1 cellular context compared by ENCODE assay signal in genomic region chr9:89362647-89363310, GRCh38.
TF ChIP-seq lines count a peak whose summit lies in the region.

No MANE protein-coding gene starts in this region.

TF ChIP-seq in GM12878, 131 proteins besides CTCF, POLR2A, EP300 and RAD21:
- TF ChIP-seq RBBP5 (conservative IDR thresholded peaks at IDR 0.05) = no peak
- no peak for TF ChIP-seq PBX3 (IDR thresholded peaks at IDR 0.05; ENCODE audit: insufficient replicate concordance, low read depth, low read length)
- no peak for TF ChIP-seq TAF1 (IDR thresholded peaks at IDR 0.05; ENCODE audit: borderline replicate concordance, low read depth, low read length)
- no peak for TF ChIP-seq IKZF1 (conservative IDR thresholded peaks at IDR 0.05)
- TF ChIP-seq, protein P1, sequence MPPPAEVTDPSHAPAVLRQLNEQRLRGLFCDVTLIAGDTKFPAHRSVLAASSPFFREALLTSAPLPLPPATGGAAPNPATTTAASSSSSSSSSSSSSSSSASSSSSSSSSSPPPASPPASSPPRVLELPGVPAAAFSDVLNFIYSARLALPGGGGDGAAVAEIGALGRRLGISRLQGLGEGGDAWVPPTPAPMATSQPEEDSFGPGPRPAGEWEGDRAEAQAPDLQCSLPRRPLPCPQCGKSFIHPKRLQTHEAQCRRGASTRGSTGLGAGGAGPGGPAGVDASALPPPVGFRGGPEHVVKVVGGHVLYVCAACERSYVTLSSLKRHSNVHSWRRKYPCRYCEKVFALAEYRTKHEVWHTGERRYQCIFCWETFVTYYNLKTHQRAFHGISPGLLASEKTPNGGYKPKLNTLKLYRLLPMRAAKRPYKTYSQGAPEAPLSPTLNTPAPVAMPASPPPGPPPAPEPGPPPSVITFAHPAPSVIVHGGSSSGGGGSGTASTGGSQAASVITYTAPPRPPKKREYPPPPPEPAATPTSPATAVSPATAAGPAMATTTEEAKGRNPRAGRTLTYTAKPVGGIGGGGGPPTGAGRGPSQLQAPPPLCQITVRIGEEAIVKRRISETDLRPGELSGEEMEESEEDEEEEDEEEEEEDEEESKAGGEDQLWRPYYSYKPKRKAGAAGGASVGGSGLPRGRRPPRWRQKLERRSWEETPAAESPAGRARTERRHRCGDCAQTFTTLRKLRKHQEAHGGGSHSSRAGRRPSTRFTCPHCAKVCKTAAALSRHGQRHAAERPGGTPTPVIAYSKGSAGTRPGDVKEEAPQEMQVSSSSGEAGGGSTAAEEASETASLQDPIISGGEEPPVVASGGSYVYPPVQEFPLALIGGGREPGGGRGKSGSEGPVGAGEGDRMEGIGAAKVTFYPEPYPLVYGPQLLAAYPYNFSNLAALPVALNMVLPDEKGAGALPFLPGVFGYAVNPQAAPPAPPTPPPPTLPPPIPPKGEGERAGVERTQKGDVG (CRISPR knock-in tag; IDR thresholded peaks at IDR 0.05) = no peak
- TF ChIP-seq ELK1 (IDR thresholded peaks at IDR 0.05; ENCODE audit: low read depth, low read length) = no peak
- no peak for TF ChIP-seq TARDBP (IDR thresholded peaks at IDR 0.05; ENCODE audit: borderline replicate concordance)
- no peak for TF ChIP-seq DPF2 (IDR thresholded peaks at IDR 0.05)
- TF ChIP-seq ZNF384 (IDR thresholded peaks at IDR 0.05; ENCODE audit: borderline replicate concordance, low read depth, low read length) = no peak
- TF ChIP-seq SMC3 (IDR thresholded peaks at IDR 0.05; ENCODE audit: borderline replicate concordance, low read length) = no peak
- no peak for TF ChIP-seq TBL1XR1 (IDR thresholded peaks at IDR 0.05; ENCODE audit: low read depth, low read length)
- TF ChIP-seq RB1 (IDR thresholded peaks at IDR 0.05; ENCODE audit: borderline replicate concordance) = no peak
- no peak for TF ChIP-seq TCF7 (IDR thresholded peaks at IDR 0.05; ENCODE audit: borderline replicate concordance)
- TF ChIP-seq, protein P2, sequence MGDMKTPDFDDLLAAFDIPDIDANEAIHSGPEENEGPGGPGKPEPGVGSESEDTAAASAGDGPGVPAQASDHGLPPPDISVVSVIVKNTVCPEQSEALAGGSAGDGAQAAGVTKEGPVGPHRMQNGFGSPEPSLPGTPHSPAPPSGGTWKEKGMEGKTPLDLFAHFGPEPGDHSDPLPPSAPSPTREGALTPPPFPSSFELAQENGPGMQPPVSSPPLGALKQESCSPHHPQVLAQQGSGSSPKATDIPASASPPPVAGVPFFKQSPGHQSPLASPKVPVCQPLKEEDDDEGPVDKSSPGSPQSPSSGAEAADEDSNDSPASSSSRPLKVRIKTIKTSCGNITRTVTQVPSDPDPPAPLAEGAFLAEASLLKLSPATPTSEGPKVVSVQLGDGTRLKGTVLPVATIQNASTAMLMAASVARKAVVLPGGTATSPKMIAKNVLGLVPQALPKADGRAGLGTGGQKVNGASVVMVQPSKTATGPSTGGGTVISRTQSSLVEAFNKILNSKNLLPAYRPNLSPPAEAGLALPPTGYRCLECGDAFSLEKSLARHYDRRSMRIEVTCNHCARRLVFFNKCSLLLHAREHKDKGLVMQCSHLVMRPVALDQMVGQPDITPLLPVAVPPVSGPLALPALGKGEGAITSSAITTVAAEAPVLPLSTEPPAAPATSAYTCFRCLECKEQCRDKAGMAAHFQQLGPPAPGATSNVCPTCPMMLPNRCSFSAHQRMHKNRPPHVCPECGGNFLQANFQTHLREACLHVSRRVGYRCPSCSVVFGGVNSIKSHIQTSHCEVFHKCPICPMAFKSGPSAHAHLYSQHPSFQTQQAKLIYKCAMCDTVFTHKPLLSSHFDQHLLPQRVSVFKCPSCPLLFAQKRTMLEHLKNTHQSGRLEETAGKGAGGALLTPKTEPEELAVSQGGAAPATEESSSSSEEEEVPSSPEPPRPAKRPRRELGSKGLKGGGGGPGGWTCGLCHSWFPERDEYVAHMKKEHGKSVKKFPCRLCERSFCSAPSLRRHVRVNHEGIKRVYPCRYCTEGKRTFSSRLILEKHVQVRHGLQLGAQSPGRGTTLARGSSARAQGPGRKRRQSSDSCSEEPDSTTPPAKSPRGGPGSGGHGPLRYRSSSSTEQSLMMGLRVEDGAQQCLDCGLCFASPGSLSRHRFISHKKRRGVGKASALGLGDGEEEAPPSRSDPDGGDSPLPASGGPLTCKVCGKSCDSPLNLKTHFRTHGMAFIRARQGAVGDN (IDR thresholded peaks at IDR 0.05) = no peak
- no peak for TF ChIP-seq NFXL1 (IDR thresholded peaks at IDR 0.05; ENCODE audit: borderline replicate concordance)
- TF ChIP-seq ATF7 (IDR thresholded peaks at IDR 0.05; ENCODE audit: low read depth) = no peak
